In genomic region chr2:31219131-31219969, GRCh38 we compare ENCODE assay signal across 8 cellular contexts.
DNase-seq lines count a peak whose midpoint lies in the region; ATAC-seq and TF ChIP-seq lines count a peak whose summit lies in the region.

No MANE protein-coding gene starts in this region.

- TF ChIP-seq CTCF in epithelial cell of esophagus (IDR thresholded peaks at IDR 0.05; ENCODE audit: insufficient read depth, low read depth, low read length, missing control alignments): no peak

- DNase-seq in CD1c-positive myeloid dendritic cell (ENCODE audit: extremely low spot score) (peak; percentile 79), epithelial cell of esophagus (ENCODE audit: low read depth) (peak; percentile 33), COLO829 (ENCODE audit: low spot score) (no peak), NCI-H2171 treated with DMSO at 0.1 percent for 48 hours (lab: John Stamatoyannopoulos, UW) (no peak), NCI-H1092 (lab: John Stamatoyannopoulos, UW) (no peak), NCI-H345 treated with DMSO at 0.1 percent for 48 hours (lab: John Stamatoyannopoulos, UW; ENCODE audit: unreplicated experiment) (no peak)

- H3K4me3 ChIP-seq in epithelial cell of esophagus (ENCODE audit: low read length): no peak overlapping the region

- peak; percentile 79 for ATAC-seq in GM19397 (IDR thresholded peaks at IDR 0.05; ENCODE audit: unreplicated experiment)
- peak; percentile 77 for ATAC-seq in HG03108 (IDR thresholded peaks at IDR 0.05; ENCODE audit: unreplicated experiment)

Comparison
In these comparisons a context has a peak if more than half of its experiments do, and no peak if none do; other contexts are left out.
1. DNase-seq: peak in CD1c-positive myeloid dendritic cell (single experiment) and epithelial cell of esophagus (single experiment); none in COLO829 (single experiment), NCI-H2171 treated with DMSO at 0.1 percent for 48 hours (single experiment), NCI-H1092 (single experiment) and NCI-H345 treated with DMSO at 0.1 percent for 48 hours (single experiment).